Comparison of ENCODE assay signal across 24 cellular contexts in genomic region chr14:59041308-59041707, GRCh38.
"Had no signal": no experiment of that assay in that cellular context is flagged by ENCODE, and none has a peak within 500 bp of the region (broad histone marks: within the 10 kb centered on the region; RNA-seq: fewer than 3 reads in every experiment).

No MANE protein-coding gene starts in this region.

- H3K36me3 ChIP-seq: left ventricle myocardium inferior, ovary, prostate gland, suprapubic skin, thoracic aorta, tibial artery, upper lobe of right lung had no signal

- H3K27me3 ChIP-seq: ovary, suprapubic skin, tibial artery, upper lobe of right lung had no signal

- DNase-seq: hypothalamus; immature natural killer cell; left ventricle myocardium inferior; midbrain; mucosa of descending colon; naive thymus-derived CD4-positive, alpha-beta T cell; ovary; retina; right cardiac atrium; stimulated activated CD4-positive, alpha-beta T cell treated with anti-CD3 and anti-CD28 coated beads, Interleukin-12 subunit alpha, Interleukin-12 subunit beta, amount 100 ng/mL, for 4 hours; stimulated activated CD4-positive, alpha-beta T cell treated with anti-CD3 and anti-CD28 coated beads, Interleukin-15, amount 100 ng/mL, for 24 hours; stimulated activated CD4-positive, alpha-beta T cell treated with anti-CD3 and anti-CD28 coated beads, Interleukin-4, amount 100 ng/mL, for 24 hours; stimulated activated naive CD4-positive, alpha-beta T cell; tibial artery; trophoblast cell; upper lobe of right lung had no signal

- FAIRE-seq: islet of Langerhans, urothelium cell line had no signal

- ATAC-seq: mucosa of descending colon; naive thymus-derived CD4-positive, alpha-beta T cell; natural killer cell treated with Interleukin-12 subunit alpha and Interleukin-12 subunit beta and Interleukin-15 and Interleukin-18, amount 100 ng/mL, for 72 hours; right cardiac atrium; stimulated activated effector memory CD8-positive, alpha-beta T cell treated with anti-CD3 and anti-CD28 coated beads, Interleukin-12 subunit alpha, Interleukin-12 subunit beta, amount 100 ng/mL, for 72 hours; upper lobe of right lung had no signal

- H3K4me3 ChIP-seq: left ventricle myocardium inferior, lung, mucosa of descending colon, ovary, prostate gland, suprapubic skin, thoracic aorta, tibial artery, upper lobe of right lung had no signal

- H3K27ac ChIP-seq: left ventricle myocardium inferior, ovary, prostate gland, suprapubic skin, thoracic aorta, tibial artery, upper lobe of right lung had no signal

- H3K4me1 ChIP-seq: left ventricle myocardium inferior, prostate gland, suprapubic skin, tibial artery, upper lobe of right lung had no signal

- H3K9me3 ChIP-seq: left ventricle myocardium inferior, mucosa of descending colon, ovary, prostate gland, suprapubic skin, thoracic aorta, upper lobe of right lung had no signal
